8 cellular contexts compared by ENCODE assay signal in genomic region chr6:149271348-149272340, GRCh38. TPM values are rescaled to one million over a fixed set of nuclear protein-coding genes. Genes with fewer than 3 reads are reported as not detected.
A peak's percentile ranks its signal among the peaks of the same experiment; 100 is the strongest.
DNase-seq lines count a peak whose midpoint lies in the region; ATAC-seq and TF ChIP-seq lines count a peak whose summit lies in the region.

No MANE protein-coding gene starts in this region.

- peak; percentile 57 for ATAC-seq in HG03521 (IDR thresholded peaks at IDR 0.05; ENCODE audit: unreplicated experiment)
- peak; percentile 94 to 97 for ATAC-seq in naive thymus-derived CD8-positive, alpha-beta T cell

- H3K79me2 ChIP-seq in mammary epithelial cell (ENCODE audit: insufficient read depth, low read length) = no peaks in the 10 kb centered on the region

- peaks cover 8% of the 10 kb centered on the region for H3K27me3 Mint-ChIP-seq in MCF 10A (ENCODE audit: insufficient read depth, unreplicated experiment)
- no peaks in the 10 kb centered on the region for H3K27me3 Mint-ChIP-seq in naive thymus-derived CD8-positive, alpha-beta T cell

- in situ Hi-C loops in mammary epithelial cell (cut with MboI; ENCODE audit: low sequenced_read_pairs in 2 of 2) = no loop called here

- no peaks in the 10 kb centered on the region for H3K4me1 ChIP-seq in mammary epithelial cell (ENCODE audit: insufficient read depth, low read length)
- H3K4me1 ChIP-seq in prostate gland (replicated peaks) = no peaks in the 10 kb centered on the region

- TF ChIP-seq CTCF in MCF 10A (IDR thresholded peaks at IDR 0.05; ENCODE audit: unreplicated experiment) = no peak
- TF ChIP-seq CTCF in mammary epithelial cell (conservative IDR thresholded peaks at IDR 0.05 in 1 of 2, IDR thresholded peaks at IDR 0.05 in 1 of 2; ENCODE audit: extremely low read depth in 1 of 2, insufficient read depth in 1 of 2, low read depth in 1 of 2, low read length in 2 of 2) = no peak
- no peak for TF ChIP-seq CTCF in WERI-Rb-1 (IDR thresholded peaks at IDR 0.05; ENCODE audit: low read depth, low read length)
- TF ChIP-seq CTCF in prostate gland (IDR thresholded peaks at IDR 0.05) = no peak

- no peak overlapping the region for H3K4me3 Mint-ChIP-seq in MCF 10A (ENCODE audit: unreplicated experiment)
- peak overlapping the region; percentile 12 to 86 (median 80) for H3K4me3 Mint-ChIP-seq in naive thymus-derived CD8-positive, alpha-beta T cell

- H3K4me3 ChIP-seq in mammary epithelial cell (replicated peaks in 1 of 3; ENCODE audit: insufficient read depth in 1 of 3, low read depth in 2 of 3, low read length in 3 of 3) (no peak overlapping the region), WERI-Rb-1 (ENCODE audit: low read depth, low read length) (no peak overlapping the region), prostate gland (no peak overlapping the region)

- H4K20me1 ChIP-seq in mammary epithelial cell (ENCODE audit: insufficient read depth, low read length) = no peaks in the 10 kb centered on the region

- no peak overlapping the region for H3K4me2 ChIP-seq in mammary epithelial cell (ENCODE audit: insufficient read depth, low read depth, low read length)

- no peaks in the 10 kb centered on the region for H3K9me3 Mint-ChIP-seq in MCF 10A (ENCODE audit: unreplicated experiment)
- no peaks in the 10 kb centered on the region for H3K9me3 Mint-ChIP-seq in naive thymus-derived CD8-positive, alpha-beta T cell

- H2AFZ ChIP-seq in mammary epithelial cell (ENCODE audit: low read depth, low read length) = no peak overlapping the region

- H3K27ac ChIP-seq in mammary epithelial cell (ENCODE audit: insufficient read depth, low read depth, low read length) (no peak overlapping the region), WERI-Rb-1 (no peak overlapping the region), prostate gland (no peak overlapping the region)

- 93% methylated on average over 8 of the region's 8 CpGs for WGBS in mammary epithelial cell (ENCODE audit: low coverage, missing lambda C conversion rate)
- WGBS in prostate gland = 92% methylated on average over 8 of the region's 8 CpGs

- BruUV-seq in MCF 10A (replicated peaks; lab: Mats Ljungman, UMichigan) (no TSS peak), mammary epithelial cell (replicated peaks; lab: Mats Ljungman, UMichigan) (no TSS peak)

- H3K27ac Mint-ChIP-seq in MCF 10A (ENCODE audit: low read depth, unreplicated experiment) = no peak overlapping the region
- H3K27ac Mint-ChIP-seq in naive thymus-derived CD8-positive, alpha-beta T cell = peak overlapping the region; percentile 78 to 95 (median 92)

- DNase-seq in MCF 10A (ENCODE audit: unreplicated experiment) = peak; percentile 14
- no peak for DNase-seq in mammary epithelial cell
- DNase-seq in activated CD8-positive, alpha-beta memory T cell treated with anti-CD3 and anti-CD28 coated beads, Interleukin-2, amount 50 U/mL, for 48 hours = peak; percentile 70
- DNase-seq in naive thymus-derived CD8-positive, alpha-beta T cell = peak; percentile 24 to 76 (median 46)
- DNase-seq in WERI-Rb-1 = no peak
- DNase-seq in NCI-H748 treated with DMSO at 0.1 percent for 48 hours (lab: John Stamatoyannopoulos, UW) = no peak
- DNase-seq in prostate gland (ENCODE audit: low spot score) = no peak

- H3K36me3 ChIP-seq in mammary epithelial cell (ENCODE audit: insufficient read depth, low read length) (no peaks in the 10 kb centered on the region), WERI-Rb-1 (no peaks in the 10 kb centered on the region), prostate gland (no peaks in the 10 kb centered on the region)

- no peak overlapping the region for H3K9ac ChIP-seq in mammary epithelial cell (ENCODE audit: insufficient read depth, low read length)

- dilution Hi-C loops in mammary epithelial cell (cut with HindIII; ENCODE audit: low sequenced_read_pairs) = no loop called here

- H3K36me3 Mint-ChIP-seq in MCF 10A (ENCODE audit: insufficient read depth, unreplicated experiment) = no peaks in the 10 kb centered on the region
- H3K36me3 Mint-ChIP-seq in naive thymus-derived CD8-positive, alpha-beta T cell = no peaks in the 10 kb centered on the region

- TF ChIP-seq POLR2A in prostate gland (IDR thresholded peaks at IDR 0.05) = no peak

- CTCF ChIA-PET in MCF 10A (lab: Yijun Ruan, JAX) = interaction anchor here (0.7 kb wide), 1 partner anchor 12 kb away, joined by 3 read pairs; no protein-coding TSS in a partner anchor
- CTCF ChIA-PET in mammary epithelial cell (lab: Charles Lee; ENCODE audit: low non-redundant PET) = no interaction called here

- intact Hi-C loops in MCF 10A (cut with micrococcal nuclease) (no loop called here), mammary epithelial cell (cut with micrococcal nuclease) (no loop called here), prostate gland (cut with DNase I) (no loop called here)

- POLR2A ChIA-PET in MCF 10A (lab: Yijun Ruan, JAX) = interaction anchor here (0.5 to 1.4 kb wide), 5 partner anchors 7 to 388 kb away, joined by 3 to 6 read pairs (median 3); no protein-coding TSS in a partner anchor
- POLR2A ChIA-PET in naive thymus-derived CD8-positive, alpha-beta T cell (lab: Charles Lee) = interaction anchor here (0.8 to 1.4 kb wide), 3 partner anchors 8 to 14 kb away, joined by 3 to 5 read pairs (median 4); no protein-coding TSS in a partner anchor

- no peaks in the 10 kb centered on the region for H3K4me1 Mint-ChIP-seq in MCF 10A (ENCODE audit: insufficient read depth, unreplicated experiment)
- peaks cover 28 to 55% (median 40%) of the 10 kb centered on the region in 4 donors for H3K4me1 Mint-ChIP-seq in naive thymus-derived CD8-positive, alpha-beta T cell

- H3K27me3 ChIP-seq in mammary epithelial cell (ENCODE audit: insufficient read depth, low read length) (no peaks in the 10 kb centered on the region), WERI-Rb-1 (ENCODE audit: insufficient read depth, low read depth, severe bottlenecking) (no peaks in the 10 kb centered on the region), prostate gland (replicated peaks; ENCODE audit: insufficient read depth) (no peaks in the 10 kb centered on the region)

- H3K9me3 ChIP-seq in mammary epithelial cell (replicated peaks; ENCODE audit: insufficient read depth, low read length) (peaks cover 4% of the 10 kb centered on the region), WERI-Rb-1 (ENCODE audit: severe bottlenecking) (no peaks in the 10 kb centered on the region), prostate gland (no peaks in the 10 kb centered on the region)

RNA-seq across cellular contexts. Expression of gene TAB2, which starts 45.9 kb away (rescaled TPM):
- total RNA-seq in MCF 10A (2022) (55.9 and 76.4 TPM in 2 replicates), mammary epithelial cell (10 to 100 TPM; 21.2 to 47.3 TPM), prostate gland (10 to 100 TPM; 58.8 to 66.3 TPM)
- 31.0 TPM for polyA plus RNA-seq in mammary epithelial cell
- polyA minus RNA-seq in mammary epithelial cell = 59.2 TPM
- 100 to 1,000 TPM; 114 to 117 TPM for total RNA-seq in naive thymus-derived CD8-positive, alpha-beta T cell
- 10 to 100 TPM in 2 of 3 donors, 1 to 10 TPM in 1; 9.5 to 14.1 (median 12.9) TPM for polyA plus RNA-seq in naive thymus-derived CD8-positive, alpha-beta T cell

Comparison
In these comparisons a context has a peak if more than half of its experiments do, and no peak if none do; other contexts are left out.
1. DNase-seq: peak in MCF 10A (single experiment), activated CD8-positive, alpha-beta memory T cell treated with anti-CD3 and anti-CD28 coated beads, Interleukin-2, amount 50 U/mL, for 48 hours (single experiment) and naive thymus-derived CD8-positive, alpha-beta T cell (10 of 10); none in mammary epithelial cell (single experiment), WERI-Rb-1 (single experiment), NCI-H748 treated with DMSO at 0.1 percent for 48 hours (single experiment) and prostate gland (single experiment).